In the genomic region with DNA sequence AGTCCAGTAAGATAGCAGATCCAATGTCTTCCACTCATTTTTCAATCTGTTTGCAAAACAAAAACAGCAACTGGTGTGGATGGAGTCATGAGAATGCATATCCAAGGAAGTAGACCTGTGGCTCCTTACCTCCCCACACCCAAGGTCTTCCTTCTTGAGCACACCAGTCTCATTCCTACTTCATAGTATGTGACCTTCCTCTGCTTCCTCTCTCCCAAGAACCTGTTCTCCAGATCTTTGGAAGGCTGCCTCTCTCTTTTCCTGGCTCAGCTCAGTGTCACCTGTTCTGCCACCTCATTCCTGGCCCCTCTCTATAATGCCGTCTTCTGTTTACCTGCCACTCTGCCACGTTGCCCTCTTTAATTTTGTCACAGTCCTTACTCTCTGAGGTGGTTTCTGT, we compare ENCODE assay signal across 23 cellular contexts. TPM values are rescaled to one million over a fixed set of nuclear protein-coding genes. Genes with fewer than 3 reads are reported as not detected.
"Had no signal": no experiment of that assay in that cellular context is flagged by ENCODE, and none has a peak within 500 bp of the region (broad histone marks: within the 10 kb centered on the region; RNA-seq: fewer than 3 reads in every experiment).

No MANE protein-coding gene starts in this region.

- H3K4me3 ChIP-seq: cardiac muscle cell, hepatocyte, sigmoid colon, thoracic aorta, upper lobe of left lung had no signal

- H3K9me3 Mint-ChIP-seq: activated naive CD8-positive, alpha-beta T cell treated with anti-CD3 and anti-CD28 coated beads for 36 hours; activated T-helper 2 cell treated with anti-CD3 and anti-CD28 coated beads, Interferon-gamma antibody, Interleukin-2, Interleukin-4, amounts not matched to agents 10 μg/mL and 5 μg/mL and 100 μg/mL, durations not matched to agents 14 hours and 24 hours and 36 hours; dendritic cell treated with granulocyte-macrophage colony-stimulating factor and Interleukin-4, amounts not matched to agents 40 ng/mL and 50 ng/mL, for 4 days; nephron; WTC11 had no signal

- H3K27ac Mint-ChIP-seq: activated naive CD8-positive, alpha-beta T cell treated with anti-CD3 and anti-CD28 coated beads for 36 hours; activated T-helper 2 cell treated with anti-CD3 and anti-CD28 coated beads, Interferon-gamma antibody, Interleukin-2, Interleukin-4, amounts not matched to agents 10 μg/mL and 5 μg/mL and 100 μg/mL, durations not matched to agents 14 hours and 24 hours and 36 hours; dendritic cell treated with granulocyte-macrophage colony-stimulating factor and Interleukin-4, amounts not matched to agents 40 ng/mL and 50 ng/mL, for 4 days; nephron; WTC11 had no signal

- H3K27ac ChIP-seq: cardiac muscle cell, hepatocyte, parathyroid adenoma, sigmoid colon, thoracic aorta, upper lobe of left lung had no signal

- H3K4me3 Mint-ChIP-seq: activated naive CD8-positive, alpha-beta T cell treated with anti-CD3 and anti-CD28 coated beads for 36 hours; activated T-cell treated with anti-CD3 and anti-CD28 coated beads, Interleukin-2, amount 50 U/mL, for 4 hours; dendritic cell treated with granulocyte-macrophage colony-stimulating factor and Interleukin-4, amounts not matched to agents 40 ng/mL and 50 ng/mL, for 4 days; T-cell; WTC11 had no signal

- H3K27me3 Mint-ChIP-seq: T-cell had no signal

- H3K4me1 ChIP-seq: parathyroid adenoma had no signal

- H3K36me3 Mint-ChIP-seq: activated naive CD8-positive, alpha-beta T cell treated with anti-CD3 and anti-CD28 coated beads for 36 hours; T-cell; WTC11 had no signal

- DNase-seq: activated CD4-positive, alpha-beta T cell treated with anti-CD3 and anti-CD28 coated beads, Interleukin-2, amount 50 U/mL, for 48 hours; activated CD8-positive, alpha-beta memory T cell treated with anti-CD3 and anti-CD28 coated beads, Interleukin-2, amount 50 U/mL, for 48 hours; activated naive CD4-positive, alpha-beta T cell; activated naive CD8-positive, alpha-beta T cell treated with anti-CD3 and anti-CD28 coated beads for 36 hours; activated T-cell treated with anti-CD3 and anti-CD28 coated beads, Interleukin-2, amount 50 U/mL, for 4 hours; effector CD4-positive, alpha-beta T cell; kidney glomerular epithelial cell; mesenchymal stem cell; sigmoid colon; stimulated activated CD4-positive, alpha-beta T cell treated with anti-CD3 and anti-CD28 coated beads, Interleukin-2, amount 100 ng/mL, for 48 hours; stimulated activated CD8-positive, alpha-beta memory T cell treated with anti-CD3 and anti-CD28 coated beads, Interleukin-4, amount 100 ng/mL, for 48 hours; stimulated activated naive CD4-positive, alpha-beta T cell; T-cell; T-helper 9 cell; upper lobe of left lung had no signal

- H3K9me3 ChIP-seq: sigmoid colon, thoracic aorta, upper lobe of left lung had no signal

- H3K36me3 ChIP-seq: cardiac muscle cell, sigmoid colon, thoracic aorta, upper lobe of left lung had no signal

- H3K27me3 ChIP-seq: sigmoid colon, upper lobe of left lung had no signal

- ATAC-seq: activated T-cell treated with anti-CD3 and anti-CD28 coated beads, Interleukin-2, amount 50 U/mL, for 4 hours; T-cell; WTC11 had no signal

RNA-seq across cellular contexts. Expression of a gene that starts 7.9 kb away (rescaled TPM):
- total RNA-seq: hepatocyte had no signal
